In the genomic region with DNA sequence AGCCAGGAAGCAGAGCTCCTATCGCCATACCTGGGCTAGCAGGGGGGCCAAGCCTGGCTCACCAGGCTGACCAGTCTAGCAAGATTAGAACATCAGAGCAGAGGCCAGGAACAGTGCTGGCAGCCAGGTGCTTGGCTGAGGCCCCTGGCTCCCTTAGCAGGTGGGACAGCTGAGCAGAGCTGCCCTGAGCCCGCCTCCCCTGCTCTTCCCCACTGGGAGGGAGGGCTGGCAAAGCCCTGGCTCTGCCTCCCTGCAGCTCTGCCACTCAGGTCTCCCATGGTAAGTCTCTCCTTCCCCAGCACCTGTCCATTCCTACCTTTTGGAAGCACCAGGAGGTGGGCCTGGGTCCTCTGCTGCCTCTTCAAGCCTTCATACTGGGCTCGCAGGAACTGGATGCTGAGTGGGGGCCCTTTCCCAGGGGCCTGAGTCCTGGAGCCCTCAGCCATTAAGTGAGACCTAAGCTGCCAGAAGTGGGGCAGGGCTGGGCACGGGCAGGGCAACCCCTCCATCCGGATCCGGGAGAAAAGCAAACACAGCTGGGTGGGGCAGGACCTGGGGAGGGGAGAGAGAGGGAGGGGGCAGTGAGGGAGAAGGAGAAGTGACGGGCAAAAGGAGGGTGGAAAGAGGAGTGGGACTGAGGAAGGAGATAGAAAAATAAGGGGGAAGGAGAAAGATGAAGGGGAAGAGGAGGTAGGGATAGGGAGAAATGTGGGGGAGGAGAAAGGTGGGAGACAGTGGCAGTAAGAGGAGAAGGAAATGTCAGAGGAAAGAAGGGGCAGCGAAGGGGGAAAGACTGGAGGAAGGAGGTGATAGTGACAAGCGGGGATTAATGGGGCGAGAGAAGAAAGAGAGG, we compare ENCODE assay signal across 16 cellular contexts. TPM values are rescaled to one million over a fixed set of nuclear protein-coding genes. Genes with fewer than 3 reads are reported as not detected.
DNase-seq lines count a peak whose midpoint lies in the region; ATAC-seq and TF ChIP-seq lines count a peak whose summit lies in the region.
"Had no signal": no experiment of that assay in that cellular context is flagged by ENCODE, and none has a peak within 500 bp of the region (broad histone marks: within the 10 kb centered on the region; RNA-seq: fewer than 3 reads in every experiment).

No MANE protein-coding gene starts in this region.

- CTCF ChIA-PET in activated CD8-positive, alpha-beta memory T cell treated with anti-CD3 and anti-CD28 coated beads, Interleukin-2, amount 10 ng/mL, durations not matched to agents 7 days and 5 days (lab: Charles Lee): no interaction called here

- intact Hi-C loops in ovary (cut with DNase I): no loop called here

- 63 to 72% (median 72%) methylated on average over 10 of the region's 10 CpGs for WGBS in ovary, 3 donors

- peaks cover 20% of the 10 kb centered on the region for H3K27me3 Mint-ChIP-seq in activated CD8-positive, alpha-beta memory T cell treated with anti-CD3 and anti-CD28 coated beads, Interleukin-2, amount 10 ng/mL, durations not matched to agents 7 days and 5 days

- DNase-seq in ELF-1 (ENCODE audit: low read depth, low spot score): peak; percentile 51
- DNase-seq in NCI-H2196 treated with DMSO at 0.1 percent for 48 hours (lab: John Stamatoyannopoulos, UW; ENCODE audit: unreplicated experiment): peak; percentile 87
- peak; percentile 45 for DNase-seq in iPS-NIHi11 (ENCODE audit: low spot score)
- DNase-seq in ovary: no peak
- DNase-seq in activated CD8-positive, alpha-beta memory T cell treated with anti-CD3 and anti-CD28 coated beads, Interleukin-2, amount 10 ng/mL, durations not matched to agents 7 days and 5 days: no peak
- no peak for DNase-seq in NCI-H187 (lab: John Stamatoyannopoulos, UW)
- DNase-seq: activated CD4-positive, alpha-beta T cell treated with anti-CD3 and anti-CD28 coated beads, Interleukin-2, amount 50 U/mL, for 48 hours; CD4-positive, alpha-beta memory T cell; effector memory CD4-positive, alpha-beta T cell; naive thymus-derived CD4-positive, alpha-beta T cell; NCI-H82; Right ventricle myocardium superior; T1000 had no signal

- TF ChIP-seq POLR2A in ovary (IDR thresholded peaks at IDR 0.05): no peak

- TF ChIP-seq CTCF in ovary (IDR thresholded peaks at IDR 0.05): no peak

- H3K4me3 Mint-ChIP-seq in activated CD8-positive, alpha-beta memory T cell treated with anti-CD3 and anti-CD28 coated beads, Interleukin-2, amount 10 ng/mL, durations not matched to agents 7 days and 5 days: no peak overlapping the region
- H3K4me3 Mint-ChIP-seq: activated T-helper 17 cell treated with anti-CD3 and anti-CD28 coated beads, Interleukin-2, amount 50 U/mL, for 72 hours; CD4-positive, alpha-beta memory T cell; naive thymus-derived CD4-positive, alpha-beta T cell had no signal

- H3K27ac Mint-ChIP-seq in activated CD8-positive, alpha-beta memory T cell treated with anti-CD3 and anti-CD28 coated beads, Interleukin-2, amount 10 ng/mL, durations not matched to agents 7 days and 5 days: no peak overlapping the region
- H3K27ac Mint-ChIP-seq: activated T-helper 17 cell treated with anti-CD3 and anti-CD28 coated beads, Interleukin-2, amount 50 U/mL, for 72 hours; CD4-positive, alpha-beta memory T cell; naive thymus-derived CD4-positive, alpha-beta T cell had no signal

- no peaks in the 10 kb centered on the region for H3K9me3 Mint-ChIP-seq in activated CD8-positive, alpha-beta memory T cell treated with anti-CD3 and anti-CD28 coated beads, Interleukin-2, amount 10 ng/mL, durations not matched to agents 7 days and 5 days (ENCODE audit: low read depth)
- H3K9me3 Mint-ChIP-seq: activated T-helper 17 cell treated with anti-CD3 and anti-CD28 coated beads, Interleukin-2, amount 50 U/mL, for 72 hours had no signal

- ATAC-seq in activated CD8-positive, alpha-beta memory T cell treated with anti-CD3 and anti-CD28 coated beads, Interleukin-2, amount 10 ng/mL, durations not matched to agents 7 days and 5 days: no peak
- ATAC-seq: activated T-helper 17 cell treated with anti-CD3 and anti-CD28 coated beads, Interleukin-2, amount 50 U/mL, for 72 hours; naive thymus-derived CD4-positive, alpha-beta T cell had no signal

- H3K36me3 Mint-ChIP-seq in activated CD8-positive, alpha-beta memory T cell treated with anti-CD3 and anti-CD28 coated beads, Interleukin-2, amount 10 ng/mL, durations not matched to agents 7 days and 5 days: no peaks in the 10 kb centered on the region
- H3K36me3 Mint-ChIP-seq: naive thymus-derived CD4-positive, alpha-beta T cell had no signal

- H3K36me3 ChIP-seq in rectal smooth muscle tissue (ENCODE audit: control insufficient read depth, insufficient read depth, low read length) (no peaks in the 10 kb centered on the region), ovary (no peaks in the 10 kb centered on the region)

- H3K27me3 ChIP-seq in rectal smooth muscle tissue (ENCODE audit: control insufficient read depth, insufficient read depth, low read length): no peaks in the 10 kb centered on the region
- no peaks in the 10 kb centered on the region for H3K27me3 ChIP-seq in ovary

- H3K4me3 ChIP-seq in rectal smooth muscle tissue (ENCODE audit: low read length) (peak overlapping the region; percentile 56), ovary (no peak overlapping the region)

- H3K9me3 ChIP-seq in ovary: no peaks in the 10 kb centered on the region

- no peaks in the 10 kb centered on the region for H3K4me1 Mint-ChIP-seq in activated CD8-positive, alpha-beta memory T cell treated with anti-CD3 and anti-CD28 coated beads, Interleukin-2, amount 10 ng/mL, durations not matched to agents 7 days and 5 days
- H3K4me1 Mint-ChIP-seq: activated T-helper 17 cell treated with anti-CD3 and anti-CD28 coated beads, Interleukin-2, amount 50 U/mL, for 72 hours; CD4-positive, alpha-beta memory T cell; naive thymus-derived CD4-positive, alpha-beta T cell had no signal

- peak overlapping the region; percentile 38 for H3K9ac ChIP-seq in rectal smooth muscle tissue (ENCODE audit: low read length)

- TF ChIP-seq EP300 in ovary (IDR thresholded peaks at IDR 0.05): no peak

- H3K27ac ChIP-seq in rectal smooth muscle tissue (ENCODE audit: low read depth, low read length) (no peak overlapping the region), ovary (no peak overlapping the region)

- H3K4me1 ChIP-seq in rectal smooth muscle tissue (ENCODE audit: control insufficient read depth, insufficient read depth, low read length): no peaks in the 10 kb centered on the region
- H3K4me1 ChIP-seq in ovary (ENCODE audit: insufficient read depth): no peaks in the 10 kb centered on the region

RNA-seq across cellular contexts. Expression of a gene that starts 0.7 kb away (rescaled TPM):
- under 1 TPM in 4 of 7 donors, not detected in 3; 0.12 to 0.34 (median 0.25) TPM for total RNA-seq in ovary
- polyA plus RNA-seq in ovary: under 1 TPM in 1 of 2 donors, not detected in 1; 0.07 TPM
- not detected for total RNA-seq in activated CD8-positive, alpha-beta memory T cell treated with anti-CD3 and anti-CD28 coated beads, Interleukin-2, amount 10 ng/mL, durations not matched to agents 7 days and 5 days
- total RNA-seq: activated T-helper 17 cell treated with anti-CD3 and anti-CD28 coated beads, Interleukin-2, amount 50 U/mL, for 72 hours; CD4-positive, alpha-beta memory T cell; frontal cortex; naive thymus-derived CD4-positive, alpha-beta T cell; Right ventricle myocardium superior had no signal
- polyA plus RNA-seq: CD4-positive, alpha-beta memory T cell; naive thymus-derived CD4-positive, alpha-beta T cell had no signal

RNA-seq across cellular contexts. Expression of a gene that starts 49.0 kb away (rescaled TPM):
- total RNA-seq in ovary: 100 to 1,000 TPM in 4 of 7 donors, 10 to 100 TPM in 3; 84.4 to 176 (median 104) TPM
- 100 to 1,000 TPM; 117 to 135 TPM for polyA plus RNA-seq in ovary
- total RNA-seq in activated CD8-positive, alpha-beta memory T cell treated with anti-CD3 and anti-CD28 coated beads, Interleukin-2, amount 10 ng/mL, durations not matched to agents 7 days and 5 days: 100 to 1,000 TPM; 287 to 322 TPM

Comparison
In these comparisons a context has a peak if more than half of its experiments do, and no peak if none do; other contexts are left out.
1. DNase-seq: peak in ELF-1 (single experiment), NCI-H2196 treated with DMSO at 0.1 percent for 48 hours (single experiment) and iPS-NIHi11 (single experiment); none in ovary (0 of 5), activated CD8-positive, alpha-beta memory T cell treated with anti-CD3 and anti-CD28 coated beads, Interleukin-2, amount 10 ng/mL, durations not matched to agents 7 days and 5 days (single experiment) and NCI-H187 (0 of 2).